ENCODE assay signal across 11 cellular contexts in the genomic region with DNA sequence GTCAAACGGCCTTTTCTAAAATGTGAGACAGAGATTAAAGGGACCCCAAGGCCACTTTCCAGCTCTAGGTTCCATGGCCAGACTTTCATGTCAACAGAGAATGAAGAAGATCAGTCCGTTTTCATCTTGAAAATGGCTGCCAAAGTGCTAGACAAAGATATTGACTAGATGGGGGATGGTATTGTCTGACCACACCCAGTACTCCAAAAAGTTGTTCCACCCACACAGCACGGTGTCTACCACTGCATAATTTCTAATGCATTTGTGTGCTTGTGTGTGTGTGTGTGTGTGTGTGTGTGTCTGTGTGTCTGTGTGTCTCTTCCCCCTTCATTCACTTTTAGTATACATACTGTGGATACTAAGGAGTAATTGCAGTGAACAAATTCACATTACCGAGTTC. TPM values are rescaled to one million over a fixed set of nuclear protein-coding genes. Genes with fewer than 3 reads are reported as not detected.
DNase-seq lines count a peak whose midpoint lies in the region; ATAC-seq and TF ChIP-seq lines count a peak whose summit lies in the region.
"Had no signal": no experiment of that assay in that cellular context is flagged by ENCODE, and none has a peak within 500 bp of the region (broad histone marks: within the 10 kb centered on the region; RNA-seq: fewer than 3 reads in every experiment).

No MANE protein-coding gene starts in this region.

- H3K4me2 ChIP-seq in mesendoderm (ENCODE audit: low read length) = peak overlapping the region; percentile 31

- H3K23ac ChIP-seq in mesendoderm (ENCODE audit: low read length) = no peak overlapping the region

- H4K5ac ChIP-seq in mesendoderm (ENCODE audit: low read length) = no peak overlapping the region

- ATAC-seq in HG03045 (IDR thresholded peaks at IDR 0.05; ENCODE audit: unreplicated experiment) = no peak
- no peak for ATAC-seq in HG03439 (IDR thresholded peaks at IDR 0.05; ENCODE audit: unreplicated experiment)

- H3K4me3 ChIP-seq in dorsolateral prefrontal cortex (peak overlapping the region in 42 of 59 donors; percentile 2 to 66 (median 46)), mesendoderm (ENCODE audit: low read length) (peak overlapping the region; percentile 39), transverse colon (peak overlapping the region; percentile 10 to 59 (median 46))

- no peaks in the 10 kb centered on the region for H3K36me3 ChIP-seq in mesendoderm (ENCODE audit: control insufficient read depth, insufficient read depth, low read length)
- peaks cover 0 to 3% (median 0%) of the 10 kb centered on the region in 4 donors for H3K36me3 ChIP-seq in transverse colon
- H3K36me3 ChIP-seq: neutrophil had no signal

- H3K56ac ChIP-seq in mesendoderm (ENCODE audit: low read length) = peak overlapping the region; percentile 76

- H3K27ac ChIP-seq in dorsolateral prefrontal cortex = peak overlapping the region in 23 of 59 donors; percentile 1 to 77 (median 40)
- H3K27ac ChIP-seq in mesendoderm (ENCODE audit: low read depth, low read length) = no peak overlapping the region
- H3K27ac ChIP-seq in transverse colon = peak overlapping the region; percentile 88 to 90 (median 89)
- H3K27ac ChIP-seq: neutrophil had no signal

- H2BK5ac ChIP-seq in mesendoderm (ENCODE audit: low read length) = no peak overlapping the region

- H2BK15ac ChIP-seq in mesendoderm (replicated peaks; ENCODE audit: low read depth) = no peak overlapping the region

- TF ChIP-seq EP300 in transverse colon (IDR thresholded peaks at IDR 0.05; ENCODE audit: low read depth) = no peak

- H2BK120ac ChIP-seq in mesendoderm (ENCODE audit: low read depth, low read length) = no peak overlapping the region

- no peaks in the 10 kb centered on the region for H3K79me2 ChIP-seq in mesendoderm (ENCODE audit: control insufficient read depth, insufficient read depth, low read length)

- H4K8ac ChIP-seq in mesendoderm (ENCODE audit: low read depth, low read length) = peak overlapping the region; percentile 15

- H3K9me3 ChIP-seq in transverse colon = no peaks in the 10 kb centered on the region
- H3K9me3 ChIP-seq: neutrophil had no signal

- peaks cover 7% of the 10 kb centered on the region for H3K4me1 ChIP-seq in mesendoderm (ENCODE audit: control insufficient read depth, low read depth, low read length)
- peaks cover 0 to 34% (median 6%) of the 10 kb centered on the region in 4 donors for H3K4me1 ChIP-seq in transverse colon

- H3K4ac ChIP-seq in mesendoderm (ENCODE audit: low read depth, low read length) = no peak overlapping the region

- peak; percentile 87 for DNase-seq in NCI-H2227 (lab: John Stamatoyannopoulos, UW; ENCODE audit: unreplicated experiment)
- DNase-seq in dorsolateral prefrontal cortex = no peak
- DNase-seq in mesendoderm = peak; percentile 18
- no peak for DNase-seq in transverse colon
- no peak for DNase-seq in DMS153 (lab: John Stamatoyannopoulos, UW)
- DNase-seq in activated gamma-delta T cell treated with Interleukin-2 at 50 U/mL for 16 hours = no peak
- DNase-seq: activated B cell treated with CpG ODN at 0.5 μM for 24 hours, NCI-H2081 treated with DMSO at 0.1 percent for 48 hours had no signal

- no CpG with 5 or more reads among the region's 4 CpGs for WGBS in mesendoderm (ENCODE audit: extremely low coverage, insufficient coverage, low lambda C conversion rate)
- 31 to 35% methylated on average over 2 to 4 of the region's 4 CpGs for WGBS in transverse colon (ENCODE audit: low coverage in 1 of 2), 2 donors

- H3K9ac ChIP-seq in mesendoderm (ENCODE audit: low read length) = peak overlapping the region; percentile 68

- H3K27me3 ChIP-seq in dorsolateral prefrontal cortex (peaks cover 0 to 23% (median 5%) of the 10 kb centered on the region in 45 donors), mesendoderm (ENCODE audit: insufficient read depth, low read length, poor library complexity) (no peaks in the 10 kb centered on the region), transverse colon (peaks cover 15% of the 10 kb centered on the region)

- in situ Hi-C loops in transverse colon (cut with MboI; ENCODE audit: low pct_ligation_motif_present in 1 of 4, low pct_unique_long_range_greater_than_20kb in 1 of 4, low sequenced_read_pairs in 3 of 4) = loop anchor here in 3 of 4 donors (10.0 kb wide), 1 partner anchor 101 kb away; no protein-coding TSS in a partner anchor

- intact Hi-C loops in dorsolateral prefrontal cortex (cut with DNase I) = no loop called here
- intact Hi-C loops in transverse colon (cut with DNase I; ENCODE audit: low total_unique reads) = no loop called here

- TF ChIP-seq POLR2A in transverse colon (IDR thresholded peaks at IDR 0.05) = no peak

- H3K79me1 ChIP-seq in mesendoderm (ENCODE audit: low read length) = peaks cover 2% of the 10 kb centered on the region

- TF ChIP-seq CTCF in dorsolateral prefrontal cortex (IDR thresholded peaks at IDR 0.05 in 54 of 56, conservative IDR thresholded peaks at IDR 0.05 in 2 of 56; ENCODE audit: low read depth in 1 of 56, partially characterized antibody in 56 of 56) = no peak
- TF ChIP-seq CTCF in transverse colon (IDR thresholded peaks at IDR 0.05) = no peak

- no peak overlapping the region for H2AK5ac ChIP-seq in mesendoderm (ENCODE audit: low read length)

- no peak overlapping the region for H3K18ac ChIP-seq in mesendoderm (ENCODE audit: low read length)

RNA-seq across cellular contexts. Expression of a gene that starts 1.3 kb away (rescaled TPM):
- total RNA-seq in dorsolateral prefrontal cortex (10 to 100 TPM in 55 of 120 experiments, 1 to 10 TPM in 65; 2.1 to 73.5 (median 9.3) TPM), transverse colon (100 to 1,000 TPM in 2 of 4 donors, 10 to 100 TPM in 2; 47.0 to 499 (median 75.9) TPM)
- 83.1 TPM for polyA plus RNA-seq in mesendoderm (2013, experiment 1 of 2)
- polyA plus RNA-seq in mesendoderm (2013, experiment 2 of 2) = 83.6 TPM
- total RNA-seq: activated B cell treated with CpG ODN at 0.5 μM for 24 hours had no signal

Comparison
In these comparisons a context has a peak if more than half of its experiments do, and no peak if none do; other contexts are left out.
1. DNase-seq: peak in NCI-H2227 (single experiment) and mesendoderm (single experiment); none in dorsolateral prefrontal cortex (0 of 10), transverse colon (single experiment), DMS153 (single experiment) and activated gamma-delta T cell treated with Interleukin-2 at 50 U/mL for 16 hours (single experiment).
2. Peak in every context shown above with its lines, with median percentiles within 50 percentile points of each other: H3K4me3 ChIP-seq.